In the genomic region with DNA sequence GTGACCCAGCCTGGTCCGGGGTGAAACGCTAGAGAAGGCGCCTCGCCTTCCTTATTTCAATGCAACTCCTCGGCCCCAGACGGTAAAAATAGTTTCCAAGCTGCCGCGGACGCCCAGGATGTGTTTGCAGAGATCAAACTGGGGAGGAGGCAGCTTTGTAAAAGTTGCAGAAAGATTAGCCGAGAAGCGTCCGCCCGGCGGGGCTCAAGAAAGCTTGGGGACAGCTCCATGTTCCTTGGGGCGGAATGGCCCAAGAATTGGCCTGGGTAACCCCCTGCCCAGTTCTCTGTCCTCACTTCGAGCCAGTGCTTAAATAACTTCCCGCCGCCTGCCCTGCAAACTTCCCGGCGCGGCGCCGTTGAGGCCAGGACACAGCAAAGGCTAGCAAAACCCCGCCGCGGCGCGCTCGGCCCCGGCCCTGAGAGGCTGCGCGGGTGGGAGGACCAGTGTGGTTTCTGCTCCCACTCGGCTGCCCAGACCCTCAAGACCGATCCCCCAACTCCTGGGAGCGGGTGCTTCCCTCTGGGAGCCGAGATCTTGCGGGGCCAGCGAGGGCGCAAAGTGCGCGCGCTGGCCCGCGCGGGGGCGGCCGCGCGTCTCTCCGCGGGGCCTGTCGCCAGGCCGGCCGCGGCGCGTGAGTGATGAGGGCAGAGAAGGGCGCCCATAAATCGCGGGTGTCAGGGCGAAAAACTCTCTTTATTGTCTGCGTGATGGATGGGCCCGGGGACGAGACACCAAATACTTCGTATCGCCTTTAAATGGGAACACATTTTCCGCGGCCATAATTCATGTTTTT, we compare ENCODE assay signal across 8 cellular contexts. TPM values are rescaled to one million over a fixed set of nuclear protein-coding genes. Genes with fewer than 3 reads are reported as not detected.
DNase-seq lines count a peak whose midpoint lies in the region; ATAC-seq and TF ChIP-seq lines count a peak whose summit lies in the region.

No MANE protein-coding gene starts in this region.

- H3K36me3 Mint-ChIP-seq in neural crest cell (ENCODE audit: low read depth): no peaks in the 10 kb centered on the region

- H2AFZ ChIP-seq in OCI-LY7 (ENCODE audit: low read length): no peak overlapping the region

- no peaks in the 10 kb centered on the region for H4K20me1 ChIP-seq in OCI-LY7 (ENCODE audit: insufficient read depth, low read length)

- no peaks in the 10 kb centered on the region for H3K9me2 ChIP-seq in OCI-LY7 (ENCODE audit: insufficient read depth, low read length)

- no peak overlapping the region for H3K27ac Mint-ChIP-seq in neural crest cell (ENCODE audit: unreplicated experiment)

- 7 to 10% methylated on average over 19 to 26 of the region's 68 CpGs for WGBS in esophagus squamous epithelium, 2 donors

- ATAC-seq in HG02610 (IDR thresholded peaks at IDR 0.05; ENCODE audit: unreplicated experiment): no peak

- no peaks in the 10 kb centered on the region for H3K9me3 Mint-ChIP-seq in neural crest cell

- peak in 1 of 4 donors; percentile 19 for TF ChIP-seq POLR2A in esophagus squamous epithelium (IDR thresholded peaks at IDR 0.05)

- no peak overlapping the region for H3K27ac ChIP-seq in OCI-LY7 (ENCODE audit: low read depth, low read length, poor library complexity, severe bottlenecking)
- peak overlapping the region; percentile 92 to 99 (median 98) for H3K27ac ChIP-seq in esophagus squamous epithelium

- peak overlapping the region; percentile 88 for H3K4me3 Mint-ChIP-seq in neural crest cell

- H3K4me1 Mint-ChIP-seq in neural crest cell: peaks cover 54% of the 10 kb centered on the region

- intact Hi-C loops in OCI-LY7 (cut with micrococcal nuclease; ENCODE audit: unreplicated experiment): no loop called here
- intact Hi-C loops in esophagus squamous epithelium (cut with DNase I): loop anchor here (10.0 kb wide), 1 partner anchor 247 kb away; no protein-coding TSS in a partner anchor

- H3K27me3 Mint-ChIP-seq in neural crest cell (ENCODE audit: low read depth): peaks cover 89% of the 10 kb centered on the region

- no TSS peak for BruUV-seq in OCI-LY7 (replicated peaks; lab: Mats Ljungman, UMichigan)

- CTCF ChIA-PET in OCI-LY7 (lab: Charles Lee; ENCODE audit: unreplicated experiment): no interaction called here

- H3K36me3 ChIP-seq in OCI-LY7 (ENCODE audit: insufficient read depth, low read length): no peaks in the 10 kb centered on the region
- H3K36me3 ChIP-seq in esophagus squamous epithelium: no peaks in the 10 kb centered on the region

- POLR2A ChIA-PET in OCI-LY7 (lab: Charles Lee): interaction anchor here (0.6 kb wide), 1 partner anchor 637 kb away, joined by 3 read pairs; no protein-coding TSS in a partner anchor

- H3K9me3 ChIP-seq in OCI-LY7 (ENCODE audit: low read length) (no peaks in the 10 kb centered on the region), esophagus squamous epithelium (no peaks in the 10 kb centered on the region)

- peak overlapping the region; percentile 60; the same call in 1 of the 2 replicates for H3K4me2 ChIP-seq in OCI-LY7 (ENCODE audit: low read length)

- peaks cover 0 to 20% (median 0%) of the 10 kb centered on the region in 4 donors for H3K27me3 ChIP-seq in esophagus squamous epithelium

- H3K4me1 ChIP-seq in OCI-LY7 (ENCODE audit: insufficient read depth, low read length, poor library complexity, severe bottlenecking) (peaks cover 3% of the 10 kb centered on the region), esophagus squamous epithelium (peaks cover 23 to 85% (median 24%) of the 10 kb centered on the region in 3 donors)

- no peaks in the 10 kb centered on the region for H3K79me2 ChIP-seq in OCI-LY7 (ENCODE audit: insufficient read depth, low read depth, low read length)

- TF ChIP-seq CTCF in OCI-LY7 (conservative IDR thresholded peaks at IDR 0.05; ENCODE audit: low read length) (no peak), esophagus squamous epithelium (IDR thresholded peaks at IDR 0.05) (peak in 2 of 6 experiments; percentile 6 to 25), neural crest cell (conservative IDR thresholded peaks at IDR 0.05) (no peak), GM13976 (IDR thresholded peaks at IDR 0.05; ENCODE audit: borderline replicate concordance, control extremely low read depth, extremely low read depth, insufficient read depth, missing control alignments) (no peak)

- in situ Hi-C loops in GM13976 (cut with MboI; ENCODE audit: low sequenced_read_pairs, unreplicated experiment): no loop called here

- peak; percentile 38 for DNase-seq in CD1c-positive myeloid dendritic cell (ENCODE audit: extremely low spot score)
- DNase-seq in OCI-LY7 (ENCODE audit: low spot score): no peak
- DNase-seq in esophagus squamous epithelium (lab: John Stamatoyannopoulos, UW): no peak
- DNase-seq in neural crest cell (ENCODE audit: low read depth, low spot score): peak; percentile 35
- DNase-seq in NCI-H2081 treated with DMSO at 0.1 percent for 48 hours (lab: John Stamatoyannopoulos, UW): no peak
- DNase-seq in GM13976 (ENCODE audit: low spot score): no peak
- DNase-seq in stimulated activated CD4-positive, alpha-beta T cell treated with anti-CD3 and anti-CD28 coated beads, Interleukin-12 subunit alpha, Interleukin-12 subunit beta, amount 100 ng/mL, for 4 hours: no peak

- H3K4me3 ChIP-seq in OCI-LY7 (ENCODE audit: low read depth, low read length, poor library complexity, severe bottlenecking) (no peak overlapping the region), esophagus squamous epithelium (peak overlapping the region; percentile 64 to 96 (median 90))

RNA-seq across cellular contexts. Expression of a gene that starts 6.3 kb away (rescaled TPM):
- total RNA-seq in OCI-LY7 (2014; rRNA removed; shearing (Covaris generic)): not detected in 2 replicates
- total RNA-seq in OCI-LY7 (2022): not detected in 2 replicates
- 10 to 100 TPM in 3 of 4 donors, 1 to 10 TPM in 1; 9.7 to 17.5 (median 14.8) TPM for total RNA-seq in esophagus squamous epithelium
- 14.6 and 15.9 TPM in 2 replicates for total RNA-seq in neural crest cell

RNA-seq across cellular contexts. Expression of a gene that starts 23.5 kb away (rescaled TPM):
- total RNA-seq in OCI-LY7 (2014; rRNA removed; shearing (Covaris generic)): not detected in 2 replicates
- total RNA-seq in OCI-LY7 (2022) (not detected in 2 replicates), esophagus squamous epithelium (10 to 100 TPM in 1 of 4 donors, 1 to 10 TPM in 1, under 1 TPM in 1, not detected in 1; 0.88 to 14.1 (median 5.1) TPM), neural crest cell (0.98 and 3.1 TPM in 2 replicates)

Comparison
In these comparisons a context has a peak if more than half of its experiments do, and no peak if none do; other contexts are left out.
1. DNase-seq: peak in CD1c-positive myeloid dendritic cell (single experiment) and neural crest cell (single experiment); none in OCI-LY7 (single experiment), esophagus squamous epithelium (single experiment), NCI-H2081 treated with DMSO at 0.1 percent for 48 hours (single experiment), GM13976 (single experiment) and stimulated activated CD4-positive, alpha-beta T cell treated with anti-CD3 and anti-CD28 coated beads, Interleukin-12 subunit alpha, Interleukin-12 subunit beta, amount 100 ng/mL, for 4 hours (single experiment).
2. RNA of a gene that starts 6.3 kb away (total RNA-seq): 14.6 to 15.9 TPM in neural crest cell and 9.7 to 17.5 TPM in esophagus squamous epithelium; not detected in OCI-LY7; every median in the first group is over 10 times any median in the second.